15 cellular contexts compared by ENCODE assay signal in genomic region chr1:65964123-65964522, GRCh38.
"Had no signal": no experiment of that assay in that cellular context is flagged by ENCODE, and none has a peak within 500 bp of the region (broad histone marks: within the 10 kb centered on the region; RNA-seq: fewer than 3 reads in every experiment).

No MANE protein-coding gene starts in this region.

- H3K4me3 ChIP-seq: ascending aorta, left ventricle myocardium inferior, transverse colon had no signal

- DNase-seq: activated CD4-positive, alpha-beta T cell treated with anti-CD3 and anti-CD28 coated beads, Interleukin-2, amount 50 U/mL, for 1 hour; activated CD8-positive, alpha-beta memory T cell treated with anti-CD3 and anti-CD28 coated beads, Interleukin-2, amount 50 U/mL, for 4 hours; activated effector memory CD4-positive, alpha-beta T cell treated with Interleukin-2 at 50 U/mL for 16 hours; activated naive CD4-positive, alpha-beta T cell treated with anti-CD3 and anti-CD28 coated beads, Interleukin-2, amount 10 ng/mL, durations not matched to agents 7 days and 5 days; activated T-cell treated with anti-CD3 and anti-CD28 coated beads, Interleukin-2, amount 50 U/mL, for 48 hours; immature natural killer cell; left ventricle myocardium inferior; naive B cell; right cardiac atrium; stimulated activated CD4-positive, alpha-beta T cell treated with anti-CD3 and anti-CD28 coated beads, Interleukin-2, amount 100 ng/mL, for 24 hours; stimulated activated naive CD4-positive, alpha-beta T cell treated with Interleukin-2 at 50 U/mL for 16 hours; transverse colon had no signal

- H3K4me1 ChIP-seq: ascending aorta, left ventricle myocardium inferior had no signal

- H3K27me3 ChIP-seq: ascending aorta, transverse colon had no signal

- H3K9me3 ChIP-seq: ascending aorta, left ventricle myocardium inferior, transverse colon had no signal

- H3K27ac ChIP-seq: ascending aorta, left ventricle myocardium inferior had no signal

- FAIRE-seq: bronchial epithelial cell had no signal

- H3K36me3 ChIP-seq: ascending aorta, left ventricle myocardium inferior, transverse colon had no signal

- ATAC-seq: activated CD4-positive, CD25-positive, alpha-beta regulatory T cell treated with anti-CD3 and anti-CD28 coated beads, Interleukin-2, amount 50 U/mL, for 24 hours; right cardiac atrium had no signal
